Comparison of ENCODE assay signal across 15 cellular contexts in genomic region chr5:103295871-103296270, GRCh38. TPM values are rescaled to one million over a fixed set of nuclear protein-coding genes. Genes with fewer than 3 reads are reported as not detected.
DNase-seq lines count a peak whose midpoint lies in the region; ATAC-seq, FAIRE-seq and TF ChIP-seq lines count a peak whose summit lies in the region.
"Had no signal": no experiment of that assay in that cellular context is flagged by ENCODE, and none has a peak within 500 bp of the region (broad histone marks: within the 10 kb centered on the region; RNA-seq: fewer than 3 reads in every experiment).

No MANE protein-coding gene starts in this region.

- FAIRE-seq in HepG2 (lab: Jason Lieb, UNC), result no peak

- BruUV-seq in HepG2 (replicated peaks; lab: Mats Ljungman, UMichigan), result no TSS peak
- BruUV-seq in OCI-LY7 (replicated peaks; lab: Mats Ljungman, UMichigan), result no TSS peak

- H3K4me2 ChIP-seq in HepG2 (ENCODE audit: low read depth, low read length) (no peak overlapping the region), OCI-LY7 (ENCODE audit: low read length) (no peak overlapping the region)
- H3K4me2 ChIP-seq: BLaER1 treated with 17β-estradiol and CSF1 and Interleukin-3, amounts not matched to agents 10 nM and 100 nM had no signal

- POLR2A ChIA-PET in HepG2 (lab: Yijun Ruan, JAX) (no interaction called here), OCI-LY7 (lab: Charles Lee) (interaction anchor here (0.5 kb wide), 1 partner anchor 170 kb away, joined by 4 read pairs; no protein-coding TSS in a partner anchor)

- H2AFZ ChIP-seq in HepG2 (ENCODE audit: low read length) (no peak overlapping the region), OCI-LY7 (ENCODE audit: low read length) (no peak overlapping the region)

- no peaks in the 10 kb centered on the region for H3K9me3 ChIP-seq in HepG2 (ENCODE audit: low read length)
- no peaks in the 10 kb centered on the region for H3K9me3 ChIP-seq in right lobe of liver
- no peaks in the 10 kb centered on the region for H3K9me3 ChIP-seq in OCI-LY7 (ENCODE audit: low read length)
- H3K9me3 ChIP-seq: BLaER1 treated with 17β-estradiol and CSF1 and Interleukin-3, amounts not matched to agents 10 nM and 100 nM had no signal

- H3K9me2 ChIP-seq in OCI-LY7 (ENCODE audit: insufficient read depth, low read length), result no peaks in the 10 kb centered on the region

- 51% methylated on average over 3 of the region's 3 CpGs for WGBS in HepG2 (ENCODE audit: low lambda C conversion rate)
- 89% methylated on average over 3 of the region's 3 CpGs for WGBS in right lobe of liver (ENCODE audit: insufficient coverage, low coverage, low lambda C conversion rate, missing lambda C conversion rate)

- ATAC-seq in HepG2, result peak; percentile 59
- no peak for ATAC-seq in right lobe of liver
- ATAC-seq in sciatic nerve, result no peak

- in situ Hi-C loops in HepG2 (cut with HindIII; ENCODE audit: extremely low pct_ligation_motif_present, low pct_unique_long_range_greater_than_20kb), result no loop called here

- no peaks in the 10 kb centered on the region for H3K4me1 ChIP-seq in HepG2 (ENCODE audit: insufficient read depth, low read length)
- H3K4me1 ChIP-seq in right lobe of liver, result no peaks in the 10 kb centered on the region
- no peaks in the 10 kb centered on the region for H3K4me1 ChIP-seq in OCI-LY7 (ENCODE audit: insufficient read depth, low read length, poor library complexity, severe bottlenecking)

- TF ChIP-seq CTCF in HepG2 (CRISPR knock-in tag; IDR thresholded peaks at IDR 0.05) (0 out of 2 replicates have a peak, but pooled peaks have one; percentile 23), right lobe of liver (IDR thresholded peaks at IDR 0.05) (no peak), OCI-LY7 (conservative IDR thresholded peaks at IDR 0.05; ENCODE audit: low read length) (0 out of 2 replicates have a peak, but pooled peaks have one; percentile 14), dorsolateral prefrontal cortex (IDR thresholded peaks at IDR 0.05 in 54 of 56, conservative IDR thresholded peaks at IDR 0.05 in 2 of 56; ENCODE audit: low read depth in 1 of 56, partially characterized antibody in 56 of 56) (no peak)

- TF ChIP-seq EP300 in HepG2 (IDR thresholded peaks at IDR 0.05; ENCODE audit: low read depth in 2 of 2, low read length in 2 of 2) (no peak), HepG2 (CRISPR knock-in tag; IDR thresholded peaks at IDR 0.05; ENCODE audit: borderline replicate concordance) (no peak)

- no peaks in the 10 kb centered on the region for H3K36me3 ChIP-seq in HepG2 (replicated peaks in 1 of 2; ENCODE audit: control insufficient read depth in 1 of 2, insufficient read depth in 2 of 2, low read length in 2 of 2)
- H3K36me3 ChIP-seq in right lobe of liver, result no peaks in the 10 kb centered on the region
- no peaks in the 10 kb centered on the region for H3K36me3 ChIP-seq in OCI-LY7 (ENCODE audit: insufficient read depth, low read length)
- H3K36me3 ChIP-seq: BLaER1 treated with 17β-estradiol and CSF1 and Interleukin-3, amounts not matched to agents 10 nM and 100 nM had no signal

- no peak overlapping the region for H3K4me3 ChIP-seq in HepG2 (replicated peaks in 1 of 3; ENCODE audit: insufficient read depth in 1 of 3, low read depth in 2 of 3, low read length in 3 of 3)
- H3K4me3 ChIP-seq in right lobe of liver, result no peak overlapping the region
- no peak overlapping the region for H3K4me3 ChIP-seq in OCI-LY7 (ENCODE audit: low read depth, low read length, poor library complexity, severe bottlenecking)
- H3K4me3 ChIP-seq in dorsolateral prefrontal cortex, result no peak overlapping the region
- H3K4me3 ChIP-seq: BLaER1 treated with 17β-estradiol and CSF1 and Interleukin-3, amounts not matched to agents 10 nM and 100 nM had no signal

- no peak for DNase-seq in HepG2 (ENCODE audit: low spot score)
- no peak for DNase-seq in right lobe of liver
- no peak for DNase-seq in OCI-LY7 (ENCODE audit: low spot score)
- no peak for DNase-seq in dorsolateral prefrontal cortex
- DNase-seq in NCI-H526 treated with DMSO at 0.1 percent for 48 hours (lab: John Stamatoyannopoulos, UW), result no peak
- DNase-seq in activated CD4-positive, alpha-beta T cell treated with anti-CD3 and anti-CD28 coated beads for 48 hours, result no peak
- no peak for DNase-seq in NCI-H1417 treated with DMSO at 0.1 percent for 48 hours (lab: John Stamatoyannopoulos, UW)
- no peak for DNase-seq in sciatic nerve (ENCODE audit: low spot score)
- DNase-seq: 8988T; AML-193; CD4-positive, CD25-positive, alpha-beta regulatory T cell; DMS 273 treated with DMSO at 0.1 percent for 48 hours; HCEC 1CT; HFFc6 had no signal

- H4K20me1 ChIP-seq in HepG2 (ENCODE audit: insufficient read depth, low read length), result no peaks in the 10 kb centered on the region
- no peaks in the 10 kb centered on the region for H4K20me1 ChIP-seq in OCI-LY7 (ENCODE audit: insufficient read depth, low read length)
- H4K20me1 ChIP-seq: BLaER1 treated with 17β-estradiol and CSF1 and Interleukin-3, amounts not matched to agents 10 nM and 100 nM had no signal

- H3K27me3 ChIP-seq in HepG2 (ENCODE audit: control insufficient read depth in 1 of 2, insufficient read depth in 2 of 2, low read length in 2 of 2) (0 out of 5 replicates have a peak, but pooled peaks cover 0 to 4% of the 10 kb centered on the region in 2 experiments), right lobe of liver (no peaks in the 10 kb centered on the region), dorsolateral prefrontal cortex (no peaks in the 10 kb centered on the region)
- H3K27me3 ChIP-seq: BLaER1 treated with 17β-estradiol and CSF1 and Interleukin-3, amounts not matched to agents 10 nM and 100 nM had no signal

- intact Hi-C loops in HepG2 (cut with micrococcal nuclease; ENCODE audit: unreplicated experiment) (loop anchor here (1.0 kb wide), 1 partner anchor 64 kb away; no protein-coding TSS in a partner anchor), right lobe of liver (cut with DNase I) (no loop called here), OCI-LY7 (cut with micrococcal nuclease; ENCODE audit: unreplicated experiment) (no loop called here), dorsolateral prefrontal cortex (cut with DNase I) (loop anchor here in 1 of 2 donors (5.0 kb wide), 1 partner anchor 71 kb away; no protein-coding TSS in a partner anchor), sciatic nerve (cut with DNase I) (no loop called here)

- H3K9ac ChIP-seq in HepG2 (ENCODE audit: insufficient read depth, low read depth, low read length), result no peak overlapping the region
- H3K9ac ChIP-seq: BLaER1 treated with 17β-estradiol and CSF1 and Interleukin-3, amounts not matched to agents 10 nM and 100 nM had no signal

- H3K79me2 ChIP-seq in HepG2 (ENCODE audit: insufficient read depth, low read length) (no peaks in the 10 kb centered on the region), OCI-LY7 (ENCODE audit: insufficient read depth, low read depth, low read length) (no peaks in the 10 kb centered on the region)

- TF ChIP-seq POLR2A in HepG2 (IDR thresholded peaks at IDR 0.05; ENCODE audit: insufficient read depth in 1 of 2, low read depth in 2 of 2, low read length in 2 of 2) (no peak), right lobe of liver (IDR thresholded peaks at IDR 0.05) (no peak)

- H3K27ac ChIP-seq in HepG2 (ENCODE audit: extremely low read length, insufficient read depth, low read length), result no peak overlapping the region
- H3K27ac ChIP-seq in right lobe of liver, result no peak overlapping the region
- no peak overlapping the region for H3K27ac ChIP-seq in OCI-LY7 (ENCODE audit: low read depth, low read length, poor library complexity, severe bottlenecking)
- peak overlapping the region in 38 of 59 donors; percentile 1 to 75 (median 46) for H3K27ac ChIP-seq in dorsolateral prefrontal cortex
- H3K27ac ChIP-seq: BLaER1 treated with 17β-estradiol and CSF1 and Interleukin-3, amounts not matched to agents 10 nM and 100 nM had no signal

- TF ChIP-seq RAD21 in HepG2 (CRISPR knock-in tag; IDR thresholded peaks at IDR 0.05), result no peak

- CTCF ChIA-PET in HepG2 (lab: Yijun Ruan, JAX; ENCODE audit: low intra/inter-chr PET ratio, low total read pairs), result no interaction called here
- CTCF ChIA-PET in OCI-LY7 (lab: Charles Lee; ENCODE audit: unreplicated experiment), result no interaction called here

TF ChIP-seq in HepG2, 621 proteins besides CTCF, POLR2A, EP300 and RAD21:
- no peak for TF ChIP-seq ZNF839 (CRISPR knock-in tag; IDR thresholded peaks at IDR 0.05; ENCODE audit: borderline replicate concordance)
- no peak for TF ChIP-seq MYC (CRISPR knock-in tag; IDR thresholded peaks at IDR 0.05; ENCODE audit: borderline replicate concordance)
- TF ChIP-seq STAG1 (CRISPR knock-in tag; IDR thresholded peaks at IDR 0.05), result peak; percentile 13; the same call in 1 of the 2 replicates
- no peak for TF ChIP-seq ZNF329 (CRISPR knock-in tag; IDR thresholded peaks at IDR 0.05; ENCODE audit: low read depth)

RNA-seq across cellular contexts. Expression of gene MACIR, which starts 37.3 kb away (rescaled TPM):
- 4.4 and 5.5 TPM in 2 replicates for total RNA-seq in HepG2 (2016; rRNA removed; fragmentation: Illumina TruSeq; extraction: Trizol)
- 1.5 and 1.7 TPM in 2 replicates for total RNA-seq in HepG2 (2016; cell fraction: cytosol; rRNA removed; fragmentation: Illumina TruSeq; extraction: Trizol; ENCODE audit: low read depth)
- 4.0 and 5.9 TPM in 2 replicates for total RNA-seq in HepG2 (2016; cell fraction: insoluble cytoplasmic fraction; rRNA removed; fragmentation: Illumina TruSeq; extraction: Trizol)
- total RNA-seq in HepG2 (2016; cell fraction: membrane; rRNA removed; fragmentation: Illumina TruSeq; extraction: Trizol), result 4.6 and 4.8 TPM in 2 replicates
- total RNA-seq in HepG2 (2016; cell fraction: nucleus; rRNA removed; fragmentation: Illumina TruSeq; extraction: Trizol), result 2.2 and 2.6 TPM in 2 replicates
- polyA plus RNA-seq in HepG2 (2011; rRNA removed), result 2.2 and 2.4 TPM in 2 replicates
- 1.3 TPM in 2 replicates for polyA plus RNA-seq in HepG2 (2011; cell fraction: cytosol; rRNA removed)
- polyA plus RNA-seq in HepG2 (2011; cell fraction: nucleus; rRNA removed), result 1.0 and 1.5 TPM in 2 replicates
- polyA plus RNA-seq in HepG2 (2012), result 1.9 and 2.3 TPM in 2 replicates
- polyA plus RNA-seq in HepG2 (2016; cell fraction: cytosol; fragmentation: Illumina TruSeq; extraction: Trizol; ENCODE audit: low read depth), result 1.0 and 1.7 TPM in 2 replicates
- 4.9 and 5.7 TPM in 2 replicates for polyA plus RNA-seq in HepG2 (2016; cell fraction: insoluble cytoplasmic fraction; fragmentation: Illumina TruSeq; extraction: Trizol; ENCODE audit: low read depth)
- 2.4 and 2.9 TPM in 2 replicates for polyA plus RNA-seq in HepG2 (2016; cell fraction: membrane; fragmentation: Illumina TruSeq; extraction: Trizol; ENCODE audit: low read depth)
- 4.8 and 6.3 TPM in 2 replicates for polyA plus RNA-seq in HepG2 (2016; cell fraction: nucleus; fragmentation: Illumina TruSeq; extraction: Trizol; ENCODE audit: insufficient read depth, low read depth)
- 2.1 and 22.8 TPM in 2 replicates for polyA minus RNA-seq in HepG2 (2011; rRNA and poly(A)+ RNA removed; ENCODE audit: low replicate concordance)
- 1.2 and 2.0 TPM in 2 replicates for polyA minus RNA-seq in HepG2 (2011; cell fraction: cytosol; rRNA and poly(A)+ RNA removed)
- 1.8 and 2.7 TPM in 2 replicates for polyA minus RNA-seq in HepG2 (2011; cell fraction: nucleus; rRNA and poly(A)+ RNA removed)
- total RNA-seq in right lobe of liver, result 1 to 10 TPM in 2 of 6 experiments, under 1 TPM in 4; 0.37 to 1.9 (median 0.75) TPM
- 10.9 and 13.8 TPM in 2 replicates for total RNA-seq in OCI-LY7 (2014; rRNA removed; shearing (Covaris generic))
- total RNA-seq in OCI-LY7 (2022), result 9.1 and 11.7 TPM in 2 replicates
- total RNA-seq in dorsolateral prefrontal cortex, result 10 to 100 TPM; 21.8 to 45.7 (median 34.8) TPM
- total RNA-seq in sciatic nerve, result 24.2 TPM

Comparison
In these comparisons a context has a peak if more than half of its experiments do, and no peak if none do; other contexts are left out.
1. CTCF ChIP-seq: peak in HepG2 (single experiment) and OCI-LY7 (single experiment); none in right lobe of liver (0 of 4) and dorsolateral prefrontal cortex (0 of 56).
2. H3K27ac ChIP-seq: peak in dorsolateral prefrontal cortex (38 of 59); none in HepG2 (single experiment), right lobe of liver (0 of 3) and OCI-LY7 (single experiment).